ENCODE assay signal across 21 cellular contexts in genomic region chr1:230110971-230111370, GRCh38. TPM values are rescaled to one million over a fixed set of nuclear protein-coding genes. Genes with fewer than 3 reads are reported as not detected.
DNase-seq lines count a peak whose midpoint lies in the region; ATAC-seq and TF ChIP-seq lines count a peak whose summit lies in the region.
"Had no signal": no experiment of that assay in that cellular context is flagged by ENCODE, and none has a peak within 500 bp of the region (broad histone marks: within the 10 kb centered on the region; RNA-seq: fewer than 3 reads in every experiment).

No MANE protein-coding gene starts in this region.

- no peak overlapping the region for H2AFZ ChIP-seq in MM.1S (ENCODE audit: low read length)

- peaks cover 31% of the 10 kb centered on the region for H3F3A ChIP-seq in MM.1S (ENCODE audit: insufficient read depth, low read length)

- TF ChIP-seq CTCF in natural killer cell (IDR thresholded peaks at IDR 0.05) (no peak), MM.1S (IDR thresholded peaks at IDR 0.05; ENCODE audit: low read length) (no peak)

- H3K9me3 ChIP-seq in MM.1S (replicated peaks; ENCODE audit: insufficient read depth, low read length) = no peaks in the 10 kb centered on the region
- H3K9me3 ChIP-seq: ascending aorta, transverse colon had no signal

- no peaks in the 10 kb centered on the region for H3K36me3 ChIP-seq in MM.1S (replicated peaks; ENCODE audit: insufficient read depth, low read length)
- H3K36me3 ChIP-seq: transverse colon had no signal

- no peaks in the 10 kb centered on the region for H3K27me3 Mint-ChIP-seq in natural killer cell treated with Interleukin-12 subunit alpha and Interleukin-12 subunit beta and Interleukin-15 and Interleukin-18, amount 100 ng/mL, for 72 hours
- no peaks in the 10 kb centered on the region for H3K27me3 Mint-ChIP-seq in natural killer cell (ENCODE audit: low read depth in 2 of 2)
- no peaks in the 10 kb centered on the region for H3K27me3 Mint-ChIP-seq in activated naive CD8-positive, alpha-beta T cell treated with anti-CD3 and anti-CD28 coated beads, Interleukin-2, amount 50 U/mL, for 24 hours
- H3K27me3 Mint-ChIP-seq: naive thymus-derived CD8-positive, alpha-beta T cell had no signal

- peak overlapping the region; percentile 93 for H3K27ac ChIP-seq in MM.1S (ENCODE audit: low read length)
- H3K27ac ChIP-seq: coronary artery had no signal

- peak; percentile 3 for DNase-seq in natural killer cell treated with Interleukin-12 subunit alpha and Interleukin-12 subunit beta and Interleukin-15 and Interleukin-18, amount 100 ng/mL, for 72 hours (ENCODE audit: low spot score)
- DNase-seq in natural killer cell (no peak), MM.1S (no peak), left colon (no peak), NCI-H1092 (lab: John Stamatoyannopoulos, UW) (no peak)
- no peak for DNase-seq in activated naive CD8-positive, alpha-beta T cell treated with anti-CD3 and anti-CD28 coated beads, Interleukin-2, amount 50 U/mL, for 24 hours
- DNase-seq: DMS79; effector memory CD4-positive, alpha-beta T cell; Karpas-422; kidney; midbrain; naive thymus-derived CD8-positive, alpha-beta T cell; NCI-H1694 treated with DMSO at 0.1 percent for 48 hours; NCI-H524 treated with DMSO at 0.1 percent for 48 hours; NK-92 treated with Interleukin-12 subunit alpha and Interleukin-12 subunit beta, amount 100 ng/mL, for 24 hours; SHP77; transverse colon had no signal

- H3K4me2 ChIP-seq in MM.1S (ENCODE audit: low read depth, low read length) = peak overlapping the region; percentile 70

- no peak overlapping the region for H3K4me3 Mint-ChIP-seq in natural killer cell treated with Interleukin-12 subunit alpha and Interleukin-12 subunit beta and Interleukin-15 and Interleukin-18, amount 100 ng/mL, for 72 hours
- no peak overlapping the region for H3K4me3 Mint-ChIP-seq in natural killer cell
- H3K4me3 Mint-ChIP-seq in activated naive CD8-positive, alpha-beta T cell treated with anti-CD3 and anti-CD28 coated beads, Interleukin-2, amount 50 U/mL, for 24 hours = no peak overlapping the region
- H3K4me3 Mint-ChIP-seq: CD14-positive monocyte had no signal

- peak overlapping the region; percentile 60 for H3K9ac ChIP-seq in MM.1S (ENCODE audit: low read length)

- H3K36me3 Mint-ChIP-seq in natural killer cell treated with Interleukin-12 subunit alpha and Interleukin-12 subunit beta and Interleukin-15 and Interleukin-18, amount 100 ng/mL, for 72 hours = peaks cover 4% of the 10 kb centered on the region
- no peaks in the 10 kb centered on the region for H3K36me3 Mint-ChIP-seq in natural killer cell
- peaks cover 31% of the 10 kb centered on the region for H3K36me3 Mint-ChIP-seq in activated naive CD8-positive, alpha-beta T cell treated with anti-CD3 and anti-CD28 coated beads, Interleukin-2, amount 50 U/mL, for 24 hours (ENCODE audit: low read depth)

- no peaks in the 10 kb centered on the region for H3K27me3 ChIP-seq in MM.1S (replicated peaks; ENCODE audit: insufficient read depth, low read length)
- H3K27me3 ChIP-seq: ascending aorta, transverse colon had no signal

- H3K4me1 Mint-ChIP-seq in natural killer cell treated with Interleukin-12 subunit alpha and Interleukin-12 subunit beta and Interleukin-15 and Interleukin-18, amount 100 ng/mL, for 72 hours (ENCODE audit: low read depth in 2 of 2) = peaks cover 52 to 67% of the 10 kb centered on the region in 2 donors
- peaks cover 41 to 48% of the 10 kb centered on the region in 2 donors for H3K4me1 Mint-ChIP-seq in natural killer cell
- peaks cover 77% of the 10 kb centered on the region for H3K4me1 Mint-ChIP-seq in activated naive CD8-positive, alpha-beta T cell treated with anti-CD3 and anti-CD28 coated beads, Interleukin-2, amount 50 U/mL, for 24 hours

- peaks cover 62% of the 10 kb centered on the region for H3K4me1 ChIP-seq in MM.1S (ENCODE audit: low read length)

- H3K4me3 ChIP-seq in MM.1S (ENCODE audit: low read length) = peak overlapping the region; percentile 17; the same call in 1 of the 2 replicates
- H3K4me3 ChIP-seq: ascending aorta, coronary artery, transverse colon had no signal

- no peaks in the 10 kb centered on the region for H4K20me1 ChIP-seq in MM.1S (ENCODE audit: insufficient read depth, low read length)

- H3K9me3 Mint-ChIP-seq in natural killer cell treated with Interleukin-12 subunit alpha and Interleukin-12 subunit beta and Interleukin-15 and Interleukin-18, amount 100 ng/mL, for 72 hours = no peaks in the 10 kb centered on the region
- no peaks in the 10 kb centered on the region for H3K9me3 Mint-ChIP-seq in natural killer cell
- H3K9me3 Mint-ChIP-seq in activated naive CD8-positive, alpha-beta T cell treated with anti-CD3 and anti-CD28 coated beads, Interleukin-2, amount 50 U/mL, for 24 hours = no peaks in the 10 kb centered on the region
- H3K9me3 Mint-ChIP-seq: CD14-positive monocyte; naive thymus-derived CD8-positive, alpha-beta T cell had no signal

- H3K79me2 ChIP-seq in MM.1S (ENCODE audit: low read length) = peaks cover 90% of the 10 kb centered on the region

- no peaks in the 10 kb centered on the region for H3K9me2 ChIP-seq in MM.1S (replicated peaks; ENCODE audit: insufficient read depth, low read length)

- H3K27ac Mint-ChIP-seq in natural killer cell treated with Interleukin-12 subunit alpha and Interleukin-12 subunit beta and Interleukin-15 and Interleukin-18, amount 100 ng/mL, for 72 hours = no peak overlapping the region
- H3K27ac Mint-ChIP-seq in natural killer cell = no peak overlapping the region
- peak overlapping the region; percentile 92 for H3K27ac Mint-ChIP-seq in activated naive CD8-positive, alpha-beta T cell treated with anti-CD3 and anti-CD28 coated beads, Interleukin-2, amount 50 U/mL, for 24 hours

- intact Hi-C loops in natural killer cell (cut with micrococcal nuclease) = no loop called here
- intact Hi-C loops in left colon (cut with DNase I, micrococcal nuclease) = no loop called here

- ATAC-seq in natural killer cell treated with Interleukin-12 subunit alpha and Interleukin-12 subunit beta and Interleukin-15 and Interleukin-18, amount 100 ng/mL, for 72 hours = no peak
- ATAC-seq in natural killer cell = no peak
- ATAC-seq in activated naive CD8-positive, alpha-beta T cell treated with anti-CD3 and anti-CD28 coated beads, Interleukin-2, amount 50 U/mL, for 24 hours = no peak
- ATAC-seq in left colon = no peak
- ATAC-seq in GM18502 (IDR thresholded peaks at IDR 0.05; ENCODE audit: poor library complexity, unreplicated experiment) = no peak
- ATAC-seq: naive thymus-derived CD8-positive, alpha-beta T cell had no signal

RNA-seq across cellular contexts. Expression of gene GALNT2, which starts 43.9 kb away (rescaled TPM):
- 10 to 100 TPM; 37.7 to 51.5 TPM for total RNA-seq in natural killer cell treated with Interleukin-12 subunit alpha and Interleukin-12 subunit beta and Interleukin-15 and Interleukin-18, amount 100 ng/mL, for 72 hours
- total RNA-seq in natural killer cell = 10 to 100 TPM; 31.2 to 53.6 (median 47.3) TPM
- total RNA-seq in left colon = 10 to 100 TPM; 56.8 to 63.2 TPM
